Comparison of ENCODE assay signal across 1 cellular context in genomic region chr11:62445314-62445740, GRCh38.
TF ChIP-seq lines count a peak whose summit lies in the region.

No MANE protein-coding gene starts in this region.

TF ChIP-seq in HepG2, 621 proteins besides CTCF, POLR2A, EP300 and RAD21 (continued from another document):
- TF ChIP-seq ZNF263 (CRISPR knock-in tag; IDR thresholded peaks at IDR 0.05) (peak; percentile 59), ZNF569 (CRISPR knock-in tag; IDR thresholded peaks at IDR 0.05; ENCODE audit: borderline replicate concordance) (no peak), BCLAF1 (IDR thresholded peaks at IDR 0.05) (no peak)
- TF ChIP-seq, protein P1, sequence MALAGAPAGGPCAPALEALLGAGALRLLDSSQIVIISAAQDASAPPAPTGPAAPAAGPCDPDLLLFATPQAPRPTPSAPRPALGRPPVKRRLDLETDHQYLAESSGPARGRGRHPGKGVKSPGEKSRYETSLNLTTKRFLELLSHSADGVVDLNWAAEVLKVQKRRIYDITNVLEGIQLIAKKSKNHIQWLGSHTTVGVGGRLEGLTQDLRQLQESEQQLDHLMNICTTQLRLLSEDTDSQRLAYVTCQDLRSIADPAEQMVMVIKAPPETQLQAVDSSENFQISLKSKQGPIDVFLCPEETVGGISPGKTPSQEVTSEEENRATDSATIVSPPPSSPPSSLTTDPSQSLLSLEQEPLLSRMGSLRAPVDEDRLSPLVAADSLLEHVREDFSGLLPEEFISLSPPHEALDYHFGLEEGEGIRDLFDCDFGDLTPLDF (CRISPR knock-in tag; IDR thresholded peaks at IDR 0.05): no peak
TF ChIP-seq in HepG2: peak in this region for 5.
